Comparison of ENCODE assay signal across 8 cellular contexts in the genomic region with DNA sequence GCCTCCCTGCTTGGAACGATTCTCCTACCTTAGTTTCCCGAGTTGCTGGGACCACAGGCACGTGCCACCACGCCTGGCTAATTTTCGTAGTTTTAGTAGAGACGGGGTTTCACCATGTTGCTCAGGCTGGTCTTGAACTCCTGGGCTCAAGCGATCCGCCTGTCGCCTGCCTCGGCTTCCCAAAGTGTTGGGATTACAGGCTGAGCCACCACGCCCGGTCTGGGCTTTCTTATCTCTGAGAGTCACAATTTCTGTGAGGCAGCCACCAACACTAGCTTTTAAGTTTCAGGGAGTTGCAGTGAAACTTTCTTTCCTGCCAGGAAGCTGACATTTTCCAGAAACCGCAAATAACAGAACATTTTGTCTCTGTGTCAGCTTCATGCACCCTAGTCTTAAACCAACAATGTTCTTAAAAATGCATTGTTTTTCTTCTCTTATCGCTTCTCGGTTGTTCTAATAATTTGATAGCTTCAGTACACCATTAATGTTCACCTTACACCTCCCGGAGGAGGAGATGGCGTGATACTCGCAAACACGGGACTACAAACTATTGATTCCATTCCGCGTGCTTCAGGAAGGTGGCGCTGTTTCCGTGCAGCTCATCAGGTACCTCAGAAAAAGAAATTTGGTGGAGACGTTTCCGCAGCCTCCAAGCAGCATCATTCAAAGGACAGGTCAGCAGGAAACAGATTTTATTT. TPM values are rescaled to one million over a fixed set of nuclear protein-coding genes. Genes with fewer than 3 reads are reported as not detected.
DNase-seq lines count a peak whose midpoint lies in the region; ATAC-seq and TF ChIP-seq lines count a peak whose summit lies in the region.

No MANE protein-coding gene starts in this region.

- H3K36me3 Mint-ChIP-seq in activated naive CD4-positive, alpha-beta T cell treated with anti-CD3 and anti-CD28 coated beads, Interleukin-2, amount 10 ng/mL, durations not matched to agents 7 days and 5 days: no peaks in the 10 kb centered on the region

- H3K36me3 ChIP-seq in upper lobe of right lung: no peaks in the 10 kb centered on the region

- H3K9me3 ChIP-seq in upper lobe of right lung: no peaks in the 10 kb centered on the region

- H3K9me3 Mint-ChIP-seq in activated naive CD4-positive, alpha-beta T cell treated with anti-CD3 and anti-CD28 coated beads, Interleukin-2, amount 10 ng/mL, durations not matched to agents 7 days and 5 days: no peaks in the 10 kb centered on the region

- TF ChIP-seq CTCF in GM12872 (IDR thresholded peaks at IDR 0.05; ENCODE audit: insufficient read depth, low read depth, low read length): peak; percentile 92
- peak; percentile 81 for TF ChIP-seq CTCF in upper lobe of right lung (IDR thresholded peaks at IDR 0.05)

- ATAC-seq in SK-N-SH treated with all-trans-retinoic acid at 6 μM for 48 hours (peak; percentile 89), upper lobe of right lung (peak; percentile 93), HG02571 (IDR thresholded peaks at IDR 0.05; ENCODE audit: unreplicated experiment) (no peak)

- intact Hi-C loops in head of caudate nucleus (cut with DNase I): loop anchor here (10.0 kb wide), 3 partner anchors 65 to 125 kb away; partner anchors contain the start of gene TMEM11
- intact Hi-C loops in posterior vena cava (cut with DNase I): no loop called here
- intact Hi-C loops in upper lobe of right lung (cut with DNase I): no loop called here

- no peak overlapping the region for H3K27ac Mint-ChIP-seq in activated naive CD4-positive, alpha-beta T cell treated with anti-CD3 and anti-CD28 coated beads, Interleukin-2, amount 10 ng/mL, durations not matched to agents 7 days and 5 days

- H3K27me3 Mint-ChIP-seq in activated naive CD4-positive, alpha-beta T cell treated with anti-CD3 and anti-CD28 coated beads, Interleukin-2, amount 10 ng/mL, durations not matched to agents 7 days and 5 days: peaks cover 28% of the 10 kb centered on the region

- peak overlapping the region; percentile 10 for H3K4me3 ChIP-seq in upper lobe of right lung

- DNase-seq in LHCN-M2 (ENCODE audit: low read depth) (peak; percentile 49), head of caudate nucleus (peak; percentile 52 to 89 (median 77)), posterior vena cava (ENCODE audit: low spot score) (peak; percentile 88), upper lobe of right lung (peak; percentile 69)
- peak; percentile 80 for DNase-seq in activated naive CD4-positive, alpha-beta T cell treated with anti-CD3 and anti-CD28 coated beads, Interleukin-2, amount 10 ng/mL, durations not matched to agents 7 days and 5 days

- CTCF ChIA-PET in activated naive CD4-positive, alpha-beta T cell treated with anti-CD3 and anti-CD28 coated beads, Interleukin-2, amount 10 ng/mL, durations not matched to agents 7 days and 5 days (lab: Charles Lee): interaction anchor here (0.6 to 5.2 kb wide), 15 partner anchors 8 to 393 kb away, joined by 3 to 29 read pairs (median 7); partner anchors contain the start of gene USP22

- H3K4me1 ChIP-seq in upper lobe of right lung: peaks cover 4% of the 10 kb centered on the region

- peaks cover 9% of the 10 kb centered on the region for H3K4me1 Mint-ChIP-seq in activated naive CD4-positive, alpha-beta T cell treated with anti-CD3 and anti-CD28 coated beads, Interleukin-2, amount 10 ng/mL, durations not matched to agents 7 days and 5 days

- peak overlapping the region; percentile 36 for H3K27ac ChIP-seq in upper lobe of right lung

- H3K27me3 ChIP-seq in upper lobe of right lung: no peaks in the 10 kb centered on the region

- H3K4me3 Mint-ChIP-seq in activated naive CD4-positive, alpha-beta T cell treated with anti-CD3 and anti-CD28 coated beads, Interleukin-2, amount 10 ng/mL, durations not matched to agents 7 days and 5 days: no peak overlapping the region

TF ChIP-seq in SK-N-SH treated with all-trans-retinoic acid at 6 μM for 48 hours, 23 proteins besides CTCF, POLR2A, EP300 and RAD21:
- TF ChIP-seq PPARA (CRISPR knock-in tag; IDR thresholded peaks at IDR 0.05; ENCODE audit: borderline replicate concordance) (no peak), GLIS3 (CRISPR knock-in tag; IDR thresholded peaks at IDR 0.05) (no peak), CSRNP3 (CRISPR knock-in tag; IDR thresholded peaks at IDR 0.05) (no peak), TOX (CRISPR knock-in tag; IDR thresholded peaks at IDR 0.05; ENCODE audit: borderline replicate concordance) (no peak), ARNTL (CRISPR knock-in tag; IDR thresholded peaks at IDR 0.05; ENCODE audit: borderline replicate concordance, low read depth) (no peak), ZNF565 (CRISPR knock-in tag; conservative IDR thresholded peaks at IDR 0.05; ENCODE audit: low read depth) (no peak), ZNF70 (CRISPR knock-in tag; IDR thresholded peaks at IDR 0.05) (no peak), ZC3H10 (CRISPR knock-in tag; IDR thresholded peaks at IDR 0.05) (no peak), OSR1 (CRISPR knock-in tag; IDR thresholded peaks at IDR 0.05) (no peak), ZNF8 (CRISPR knock-in tag; IDR thresholded peaks at IDR 0.05) (no peak), CSDC2 (CRISPR knock-in tag; IDR thresholded peaks at IDR 0.05) (no peak), PATZ1 (CRISPR knock-in tag; IDR thresholded peaks at IDR 0.05; ENCODE audit: borderline replicate concordance) (no peak), RARB (CRISPR knock-in tag; IDR thresholded peaks at IDR 0.05) (no peak)
- TF ChIP-seq, protein P1, sequence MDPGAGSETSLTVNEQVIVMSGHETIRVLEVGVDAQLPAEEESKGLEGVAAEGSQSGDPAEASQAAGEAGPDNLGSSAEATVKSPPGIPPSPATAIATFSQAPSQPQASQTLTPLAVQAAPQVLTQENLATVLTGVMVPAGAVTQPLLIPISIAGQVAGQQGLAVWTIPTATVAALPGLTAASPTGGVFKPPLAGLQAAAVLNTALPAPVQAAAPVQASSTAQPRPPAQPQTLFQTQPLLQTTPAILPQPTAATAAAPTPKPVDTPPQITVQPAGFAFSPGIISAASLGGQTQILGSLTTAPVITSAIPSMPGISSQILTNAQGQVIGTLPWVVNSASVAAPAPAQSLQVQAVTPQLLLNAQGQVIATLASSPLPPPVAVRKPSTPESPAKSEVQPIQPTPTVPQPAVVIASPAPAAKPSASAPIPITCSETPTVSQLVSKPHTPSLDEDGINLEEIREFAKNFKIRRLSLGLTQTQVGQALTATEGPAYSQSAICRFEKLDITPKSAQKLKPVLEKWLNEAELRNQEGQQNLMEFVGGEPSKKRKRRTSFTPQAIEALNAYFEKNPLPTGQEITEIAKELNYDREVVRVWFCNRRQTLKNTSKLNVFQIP (CRISPR knock-in tag; IDR thresholded peaks at IDR 0.05; ENCODE audit: borderline replicate concordance, low read depth): no peak
- TF ChIP-seq, protein P2, sequence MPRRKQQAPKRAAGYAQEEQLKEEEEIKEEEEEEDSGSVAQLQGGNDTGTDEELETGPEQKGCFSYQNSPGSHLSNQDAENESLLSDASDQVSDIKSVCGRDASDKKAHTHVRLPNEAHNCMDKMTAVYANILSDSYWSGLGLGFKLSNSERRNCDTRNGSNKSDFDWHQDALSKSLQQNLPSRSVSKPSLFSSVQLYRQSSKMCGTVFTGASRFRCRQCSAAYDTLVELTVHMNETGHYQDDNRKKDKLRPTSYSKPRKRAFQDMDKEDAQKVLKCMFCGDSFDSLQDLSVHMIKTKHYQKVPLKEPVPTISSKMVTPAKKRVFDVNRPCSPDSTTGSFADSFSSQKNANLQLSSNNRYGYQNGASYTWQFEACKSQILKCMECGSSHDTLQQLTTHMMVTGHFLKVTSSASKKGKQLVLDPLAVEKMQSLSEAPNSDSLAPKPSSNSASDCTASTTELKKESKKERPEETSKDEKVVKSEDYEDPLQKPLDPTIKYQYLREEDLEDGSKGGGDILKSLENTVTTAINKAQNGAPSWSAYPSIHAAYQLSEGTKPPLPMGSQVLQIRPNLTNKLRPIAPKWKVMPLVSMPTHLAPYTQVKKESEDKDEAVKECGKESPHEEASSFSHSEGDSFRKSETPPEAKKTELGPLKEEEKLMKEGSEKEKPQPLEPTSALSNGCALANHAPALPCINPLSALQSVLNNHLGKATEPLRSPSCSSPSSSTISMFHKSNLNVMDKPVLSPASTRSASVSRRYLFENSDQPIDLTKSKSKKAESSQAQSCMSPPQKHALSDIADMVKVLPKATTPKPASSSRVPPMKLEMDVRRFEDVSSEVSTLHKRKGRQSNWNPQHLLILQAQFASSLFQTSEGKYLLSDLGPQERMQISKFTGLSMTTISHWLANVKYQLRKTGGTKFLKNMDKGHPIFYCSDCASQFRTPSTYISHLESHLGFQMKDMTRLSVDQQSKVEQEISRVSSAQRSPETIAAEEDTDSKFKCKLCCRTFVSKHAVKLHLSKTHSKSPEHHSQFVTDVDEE (CRISPR knock-in tag; IDR thresholded peaks at IDR 0.05): no peak

RNA-seq across cellular contexts. Expression of gene DHRS7B, which starts 7.4 kb away (rescaled TPM):
- total RNA-seq in LHCN-M2 (2014; rRNA removed): 16.8 and 17.6 TPM in 2 replicates
- polyA plus RNA-seq in LHCN-M2 (2012): 19.5 TPM
- 10 to 100 TPM; 13.6 to 19.0 TPM for total RNA-seq in posterior vena cava
- total RNA-seq in upper lobe of right lung: 24.7 TPM
